Comparison of ENCODE assay signal across 8 cellular contexts in genomic region chr7:16753932-16754571, GRCh38. TPM values are rescaled to one million over a fixed set of nuclear protein-coding genes. Genes with fewer than 3 reads are reported as not detected.
A peak's percentile ranks its signal among the peaks of the same experiment; 100 is the strongest.
DNase-seq lines count a peak whose midpoint lies in the region; ATAC-seq and TF ChIP-seq lines count a peak whose summit lies in the region.

No MANE protein-coding gene starts in this region.

- no peaks in the 10 kb centered on the region for H3K4me1 ChIP-seq in SJCRH30
- peaks cover 0 to 9% (median 2%) of the 10 kb centered on the region in 4 donors for H3K4me1 ChIP-seq in liver (ENCODE audit: control insufficient read depth in 4 of 4, insufficient read depth in 4 of 4, low read length in 3 of 4)
- H3K4me1 ChIP-seq in subcutaneous abdominal adipose tissue (ENCODE audit: control insufficient read depth in 5 of 5, insufficient read depth in 5 of 5, low read length in 5 of 5), result peaks cover 0 to 20% (median 16%) of the 10 kb centered on the region in 5 donors

- H3K4me3 ChIP-seq in SJCRH30 (peak overlapping the region; percentile 61), liver (ENCODE audit: low read depth in 1 of 3, low read length in 3 of 3) (peak overlapping the region; percentile 11 to 80 (median 71)), subcutaneous abdominal adipose tissue (ENCODE audit: low read depth in 1 of 5, low read length in 5 of 5) (peak overlapping the region; percentile 79 to 96 (median 90))

- WGBS in liver, result 5% methylated on average over 52 of the region's 52 CpGs

- H3K36me3 ChIP-seq in SJCRH30, result no peaks in the 10 kb centered on the region
- no peaks in the 10 kb centered on the region for H3K36me3 ChIP-seq in liver (ENCODE audit: control insufficient read depth in 4 of 4, insufficient read depth in 3 of 4, low read depth in 1 of 4, low read length in 3 of 4)
- H3K36me3 ChIP-seq in subcutaneous abdominal adipose tissue (ENCODE audit: control insufficient read depth in 5 of 5, insufficient read depth in 5 of 5, low read length in 5 of 5), result no peaks in the 10 kb centered on the region

- no peak overlapping the region for H3K9ac ChIP-seq in liver (ENCODE audit: low read depth in 1 of 2, low read length in 2 of 2)
- H3K9ac ChIP-seq in subcutaneous abdominal adipose tissue (ENCODE audit: low read length in 5 of 5), result peak overlapping the region in 4 of 5 donors; percentile 16 to 71 (median 46)

- peak; percentile 72 for DNase-seq in Right ventricle myocardium inferior (ENCODE audit: missing footprints)
- DNase-seq in cardiac septum (ENCODE audit: low spot score), result no peak
- peak in 1 of 2 experiments; percentile 41 for DNase-seq in SJCRH30
- no peak for DNase-seq in GF-D8 (lab: John Stamatoyannopoulos, UW)

- peak; percentile 43 for ATAC-seq in Right ventricle myocardium inferior
- peak; percentile 35 for ATAC-seq in HG03439 (IDR thresholded peaks at IDR 0.05; ENCODE audit: unreplicated experiment)

- H3K27me3 ChIP-seq in SJCRH30, result no peaks in the 10 kb centered on the region
- H3K27me3 ChIP-seq in liver (ENCODE audit: control insufficient read depth in 4 of 4, insufficient read depth in 4 of 4, low read length in 3 of 4), result no peaks in the 10 kb centered on the region
- no peaks in the 10 kb centered on the region for H3K27me3 ChIP-seq in subcutaneous abdominal adipose tissue (ENCODE audit: control insufficient read depth in 5 of 5, insufficient read depth in 4 of 5, low read length in 5 of 5)

- no peak for TF ChIP-seq CTCF in liver (IDR thresholded peaks at IDR 0.05; ENCODE audit: low read depth, low read length, missing input control)

- TF ChIP-seq RAD21 in liver (IDR thresholded peaks at IDR 0.05), result no peak

- intact Hi-C loops in Right ventricle myocardium inferior (cut with DNase I) (no loop called here), cardiac septum (cut with DNase I) (no loop called here)

- no peaks in the 10 kb centered on the region for H3K9me3 ChIP-seq in SJCRH30 (replicated peaks)
- H3K9me3 ChIP-seq in liver (ENCODE audit: control insufficient read depth in 4 of 4, low read length in 3 of 4), result no peaks in the 10 kb centered on the region
- H3K9me3 ChIP-seq in subcutaneous abdominal adipose tissue (ENCODE audit: control insufficient read depth in 5 of 5, low read length in 5 of 5), result no peaks in the 10 kb centered on the region

- H3K27ac ChIP-seq in SJCRH30 (no peak overlapping the region), cingulate gyrus (ENCODE audit: low read depth, low read length) (peak overlapping the region; percentile 69), liver (ENCODE audit: low read depth in 1 of 2, low read length in 2 of 2) (no peak overlapping the region), subcutaneous abdominal adipose tissue (ENCODE audit: low read depth, low read length) (peak overlapping the region; percentile 73)

TF ChIP-seq in liver, 16 proteins besides CTCF, POLR2A, EP300 and RAD21:
- TF ChIP-seq MAX (IDR thresholded peaks at IDR 0.05) (no peak), RXRA (IDR thresholded peaks at IDR 0.05) (no peak)
TF ChIP-seq in liver: peak in this region for 0.

RNA-seq across cellular contexts. Expression of gene TSPAN13, which starts 0.5 kb away (rescaled TPM):
- total RNA-seq in Right ventricle myocardium inferior (16.7 TPM), cardiac septum (13.5 TPM), liver (10 to 100 TPM; 11.0 to 20.6 TPM)
- total RNA-seq in SJCRH30 (2014; rRNA removed; shearing (Covaris generic)), result 2.1 and 2.2 TPM in 2 replicates
- 10 to 100 TPM in 1 of 2 donors, 1 to 10 TPM in 1; 8.9 to 24.4 TPM for polyA plus RNA-seq in liver

RNA-seq across cellular contexts. Expression of gene AGR2, which starts 50.7 kb away (rescaled TPM):
- total RNA-seq in Right ventricle myocardium inferior, result not detected
- not detected for total RNA-seq in cardiac septum
- total RNA-seq in SJCRH30 (2014; rRNA removed; shearing (Covaris generic)), result not detected in 2 replicates
- total RNA-seq in liver, result under 1 TPM in 1 of 2 donors, not detected in 1; 0.37 TPM
- under 1 TPM in 1 of 2 donors, not detected in 1; 0.45 TPM for polyA plus RNA-seq in liver

Comparison
In these comparisons a context has a peak if more than half of its experiments do, and no peak if none do; other contexts are left out.
1. H3K27ac ChIP-seq: peak in cingulate gyrus (single experiment) and subcutaneous abdominal adipose tissue (single experiment); none in SJCRH30 (single experiment) and liver (0 of 2).
2. H3K9ac ChIP-seq: peak in subcutaneous abdominal adipose tissue (4 of 5); none in liver (0 of 2).
3. Peak in every context shown above with its lines, with median percentiles within 50 percentile points of each other: H3K4me3 ChIP-seq.